ENCODE assay signal across 1 cellular context in the genomic region with DNA sequence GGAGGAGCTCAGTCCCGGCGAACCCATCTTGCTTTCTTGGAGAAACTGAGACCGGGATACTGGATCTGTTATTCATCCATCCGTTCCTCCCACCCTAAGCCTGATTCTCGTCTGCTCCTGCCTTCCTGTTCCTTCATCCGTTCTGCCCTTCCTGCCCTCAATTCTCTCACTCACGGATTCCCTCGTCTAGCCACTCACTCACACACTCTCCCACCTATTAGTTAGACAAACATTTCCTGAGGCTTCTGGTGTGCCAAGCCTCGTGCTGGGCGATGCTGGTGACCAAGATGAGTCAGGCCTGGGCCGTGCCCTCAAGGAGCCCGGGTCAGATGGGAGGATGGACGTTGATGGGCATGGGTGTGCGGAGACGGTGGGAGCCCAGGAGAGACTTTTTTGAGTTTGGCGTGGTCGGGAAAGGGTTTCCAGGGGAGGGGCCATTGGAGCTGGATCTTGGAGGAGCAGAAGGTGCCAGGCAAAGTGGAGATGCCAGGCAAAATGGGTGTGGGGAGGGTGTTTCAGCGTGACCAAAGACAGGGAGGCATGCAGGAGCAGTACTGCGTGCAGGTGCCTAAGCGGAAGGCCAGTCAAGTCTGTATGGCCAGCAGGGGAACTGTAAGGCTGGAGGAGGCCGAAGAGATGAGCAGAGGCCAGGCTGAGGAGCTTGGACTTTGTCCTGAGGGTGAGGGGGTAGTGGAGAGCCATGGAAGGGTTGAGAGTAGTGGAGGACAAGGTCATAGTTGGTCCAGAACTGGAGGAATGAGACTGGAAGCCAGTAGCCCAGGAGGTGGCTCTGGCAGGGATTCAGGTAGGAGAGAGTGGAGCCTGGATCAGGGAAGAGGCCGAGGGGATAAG.
TF ChIP-seq lines count a peak whose summit lies in the region.

No MANE protein-coding gene starts in this region.

TF ChIP-seq in K562, 482 proteins besides CTCF, POLR2A, EP300 and RAD21 (continued from another document and continues in another):
- peak; percentile 12 for TF ChIP-seq SAP30 (IDR thresholded peaks at IDR 0.05; ENCODE audit: borderline replicate concordance, insufficient read depth, low read depth, low read length, poor library complexity, severe bottlenecking)
- TF ChIP-seq, protein P1, sequence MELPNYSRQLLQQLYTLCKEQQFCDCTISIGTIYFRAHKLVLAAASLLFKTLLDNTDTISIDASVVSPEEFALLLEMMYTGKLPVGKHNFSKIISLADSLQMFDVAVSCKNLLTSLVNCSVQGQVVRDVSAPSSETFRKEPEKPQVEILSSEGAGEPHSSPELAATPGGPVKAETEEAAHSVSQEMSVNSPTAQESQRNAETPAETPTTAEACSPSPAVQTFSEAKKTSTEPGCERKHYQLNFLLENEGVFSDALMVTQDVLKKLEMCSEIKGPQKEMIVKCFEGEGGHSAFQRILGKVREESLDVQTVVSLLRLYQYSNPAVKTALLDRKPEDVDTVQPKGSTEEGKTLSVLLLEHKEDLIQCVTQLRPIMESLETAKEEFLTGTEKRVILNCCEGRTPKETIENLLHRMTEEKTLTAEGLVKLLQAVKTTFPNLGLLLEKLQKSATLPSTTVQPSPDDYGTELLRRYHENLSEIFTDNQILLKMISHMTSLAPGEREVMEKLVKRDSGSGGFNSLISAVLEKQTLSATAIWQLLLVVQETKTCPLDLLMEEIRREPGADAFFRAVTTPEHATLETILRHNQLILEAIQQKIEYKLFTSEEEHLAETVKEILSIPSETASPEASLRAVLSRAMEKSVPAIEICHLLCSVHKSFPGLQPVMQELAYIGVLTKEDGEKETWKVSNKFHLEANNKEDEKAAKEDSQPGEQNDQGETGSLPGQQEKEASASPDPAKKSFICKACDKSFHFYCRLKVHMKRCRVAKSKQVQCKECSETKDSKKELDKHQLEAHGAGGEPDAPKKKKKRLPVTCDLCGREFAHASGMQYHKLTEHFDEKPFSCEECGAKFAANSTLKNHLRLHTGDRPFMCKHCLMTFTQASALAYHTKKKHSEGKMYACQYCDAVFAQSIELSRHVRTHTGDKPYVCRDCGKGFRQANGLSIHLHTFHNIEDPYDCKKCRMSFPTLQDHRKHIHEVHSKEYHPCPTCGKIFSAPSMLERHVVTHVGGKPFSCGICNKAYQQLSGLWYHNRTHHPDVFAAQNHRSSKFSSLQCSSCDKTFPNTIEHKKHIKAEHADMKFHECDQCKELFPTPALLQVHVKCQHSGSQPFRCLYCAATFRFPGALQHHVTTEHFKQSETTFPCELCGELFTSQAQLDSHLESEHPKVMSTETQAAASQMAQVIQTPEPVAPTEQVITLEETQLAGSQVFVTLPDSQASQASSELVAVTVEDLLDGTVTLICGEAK (IDR thresholded peaks at IDR 0.05) = peak; percentile 43; the same call in 1 of the 2 replicates
- TF ChIP-seq, protein P1 (CRISPR knock-in tag; IDR thresholded peaks at IDR 0.05) = no peak
- TF ChIP-seq, protein P2, sequence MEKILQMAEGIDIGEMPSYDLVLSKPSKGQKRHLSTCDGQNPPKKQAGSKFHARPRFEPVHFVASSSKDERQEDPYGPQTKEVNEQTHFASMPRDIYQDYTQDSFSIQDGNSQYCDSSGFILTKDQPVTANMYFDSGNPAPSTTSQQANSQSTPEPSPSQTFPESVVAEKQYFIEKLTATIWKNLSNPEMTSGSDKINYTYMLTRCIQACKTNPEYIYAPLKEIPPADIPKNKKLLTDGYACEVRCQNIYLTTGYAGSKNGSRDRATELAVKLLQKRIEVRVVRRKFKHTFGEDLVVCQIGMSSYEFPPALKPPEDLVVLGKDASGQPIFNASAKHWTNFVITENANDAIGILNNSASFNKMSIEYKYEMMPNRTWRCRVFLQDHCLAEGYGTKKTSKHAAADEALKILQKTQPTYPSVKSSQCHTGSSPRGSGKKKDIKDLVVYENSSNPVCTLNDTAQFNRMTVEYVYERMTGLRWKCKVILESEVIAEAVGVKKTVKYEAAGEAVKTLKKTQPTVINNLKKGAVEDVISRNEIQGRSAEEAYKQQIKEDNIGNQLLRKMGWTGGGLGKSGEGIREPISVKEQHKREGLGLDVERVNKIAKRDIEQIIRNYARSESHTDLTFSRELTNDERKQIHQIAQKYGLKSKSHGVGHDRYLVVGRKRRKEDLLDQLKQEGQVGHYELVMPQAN (IDR thresholded peaks at IDR 0.05; ENCODE audit: borderline replicate concordance) = 0 out of 2 replicates have a peak, but pooled peaks have one; percentile 15
- TF ChIP-seq POLR2AphosphoS2 (IDR thresholded peaks at IDR 0.05; ENCODE audit: low read length) = no peak
- 0 out of 2 replicates have a peak, but pooled peaks have one; percentile 15 for TF ChIP-seq SP1 (CRISPR knock-in tag; IDR thresholded peaks at IDR 0.05)
- TF ChIP-seq NCOA6 (IDR thresholded peaks at IDR 0.05) = no peak
- TF ChIP-seq, protein P3, sequence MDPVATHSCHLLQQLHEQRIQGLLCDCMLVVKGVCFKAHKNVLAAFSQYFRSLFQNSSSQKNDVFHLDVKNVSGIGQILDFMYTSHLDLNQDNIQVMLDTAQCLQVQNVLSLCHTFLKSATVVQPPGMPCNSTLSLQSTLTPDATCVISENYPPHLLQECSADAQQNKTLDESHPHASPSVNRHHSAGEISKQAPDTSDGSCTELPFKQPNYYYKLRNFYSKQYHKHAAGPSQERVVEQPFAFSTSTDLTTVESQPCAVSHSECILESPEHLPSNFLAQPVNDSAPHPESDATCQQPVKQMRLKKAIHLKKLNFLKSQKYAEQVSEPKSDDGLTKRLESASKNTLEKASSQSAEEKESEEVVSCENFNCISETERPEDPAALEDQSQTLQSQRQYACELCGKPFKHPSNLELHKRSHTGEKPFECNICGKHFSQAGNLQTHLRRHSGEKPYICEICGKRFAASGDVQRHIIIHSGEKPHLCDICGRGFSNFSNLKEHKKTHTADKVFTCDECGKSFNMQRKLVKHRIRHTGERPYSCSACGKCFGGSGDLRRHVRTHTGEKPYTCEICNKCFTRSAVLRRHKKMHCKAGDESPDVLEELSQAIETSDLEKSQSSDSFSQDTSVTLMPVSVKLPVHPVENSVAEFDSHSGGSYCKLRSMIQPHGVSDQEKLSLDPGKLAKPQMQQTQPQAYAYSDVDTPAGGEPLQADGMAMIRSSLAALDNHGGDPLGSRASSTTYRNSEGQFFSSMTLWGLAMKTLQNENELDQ (CRISPR knock-in tag; IDR thresholded peaks at IDR 0.05; ENCODE audit: borderline replicate concordance) = no peak
- no peak for TF ChIP-seq CSDE1 (IDR thresholded peaks at IDR 0.05)
- no peak for TF ChIP-seq TCFL5 (CRISPR knock-in tag; conservative IDR thresholded peaks at IDR 0.05)
- TF ChIP-seq, protein P4, sequence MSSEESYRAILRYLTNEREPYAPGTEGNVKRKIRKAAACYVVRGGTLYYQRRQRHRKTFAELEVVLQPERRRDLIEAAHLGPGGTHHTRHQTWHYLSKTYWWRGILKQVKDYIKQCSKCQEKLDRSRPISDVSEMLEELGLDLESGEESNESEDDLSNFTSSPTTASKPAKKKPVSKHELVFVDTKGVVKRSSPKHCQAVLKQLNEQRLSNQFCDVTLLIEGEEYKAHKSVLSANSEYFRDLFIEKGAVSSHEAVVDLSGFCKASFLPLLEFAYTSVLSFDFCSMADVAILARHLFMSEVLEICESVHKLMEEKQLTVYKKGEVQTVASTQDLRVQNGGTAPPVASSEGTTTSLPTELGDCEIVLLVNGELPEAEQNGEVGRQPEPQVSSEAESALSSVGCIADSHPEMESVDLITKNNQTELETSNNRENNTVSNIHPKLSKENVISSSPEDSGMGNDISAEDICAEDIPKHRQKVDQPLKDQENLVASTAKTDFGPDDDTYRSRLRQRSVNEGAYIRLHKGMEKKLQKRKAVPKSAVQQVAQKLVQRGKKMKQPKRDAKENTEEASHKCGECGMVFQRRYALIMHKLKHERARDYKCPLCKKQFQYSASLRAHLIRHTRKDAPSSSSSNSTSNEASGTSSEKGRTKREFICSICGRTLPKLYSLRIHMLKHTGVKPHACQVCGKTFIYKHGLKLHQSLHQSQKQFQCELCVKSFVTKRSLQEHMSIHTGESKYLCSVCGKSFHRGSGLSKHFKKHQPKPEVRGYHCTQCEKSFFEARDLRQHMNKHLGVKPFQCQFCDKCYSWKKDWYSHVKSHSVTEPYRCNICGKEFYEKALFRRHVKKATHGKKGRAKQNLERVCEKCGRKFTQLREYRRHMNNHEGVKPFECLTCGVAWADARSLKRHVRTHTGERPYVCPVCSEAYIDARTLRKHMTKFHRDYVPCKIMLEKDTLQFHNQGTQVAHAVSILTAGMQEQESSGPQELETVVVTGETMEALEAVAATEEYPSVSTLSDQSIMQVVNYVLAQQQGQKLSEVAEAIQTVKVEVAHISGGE (CRISPR knock-in tag; IDR thresholded peaks at IDR 0.05) = no peak
- TF ChIP-seq, protein P5, sequence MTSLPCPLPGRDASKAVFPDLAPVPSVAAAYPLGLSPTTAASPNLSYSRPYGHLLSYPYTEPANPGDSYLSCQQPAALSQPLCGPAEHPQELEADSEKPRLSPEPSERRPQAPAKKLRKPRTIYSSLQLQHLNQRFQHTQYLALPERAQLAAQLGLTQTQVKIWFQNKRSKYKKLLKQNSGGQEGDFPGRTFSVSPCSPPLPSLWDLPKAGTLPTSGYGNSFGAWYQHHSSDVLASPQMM (CRISPR knock-in tag; IDR thresholded peaks at IDR 0.05) = no peak
- no peak for TF ChIP-seq ZNF263 (CRISPR knock-in tag; IDR thresholded peaks at IDR 0.05; ENCODE audit: borderline replicate concordance)
- TF ChIP-seq PML (IDR thresholded peaks at IDR 0.05; ENCODE audit: low read length) = no peak
- TF ChIP-seq, protein P6, sequence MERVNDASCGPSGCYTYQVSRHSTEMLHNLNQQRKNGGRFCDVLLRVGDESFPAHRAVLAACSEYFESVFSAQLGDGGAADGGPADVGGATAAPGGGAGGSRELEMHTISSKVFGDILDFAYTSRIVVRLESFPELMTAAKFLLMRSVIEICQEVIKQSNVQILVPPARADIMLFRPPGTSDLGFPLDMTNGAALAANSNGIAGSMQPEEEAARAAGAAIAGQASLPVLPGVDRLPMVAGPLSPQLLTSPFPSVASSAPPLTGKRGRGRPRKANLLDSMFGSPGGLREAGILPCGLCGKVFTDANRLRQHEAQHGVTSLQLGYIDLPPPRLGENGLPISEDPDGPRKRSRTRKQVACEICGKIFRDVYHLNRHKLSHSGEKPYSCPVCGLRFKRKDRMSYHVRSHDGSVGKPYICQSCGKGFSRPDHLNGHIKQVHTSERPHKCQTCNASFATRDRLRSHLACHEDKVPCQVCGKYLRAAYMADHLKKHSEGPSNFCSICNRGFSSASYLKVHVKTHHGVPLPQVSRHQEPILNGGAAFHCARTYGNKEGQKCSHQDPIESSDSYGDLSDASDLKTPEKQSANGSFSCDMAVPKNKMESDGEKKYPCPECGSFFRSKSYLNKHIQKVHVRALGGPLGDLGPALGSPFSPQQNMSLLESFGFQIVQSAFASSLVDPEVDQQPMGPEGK (CRISPR knock-in tag; IDR thresholded peaks at IDR 0.05; ENCODE audit: borderline replicate concordance) = no peak
- no peak for TF ChIP-seq DIDO1 (tag; IDR thresholded peaks at IDR 0.05; ENCODE audit: low read depth)
